33 cellular contexts compared by ENCODE assay signal in the genomic region with DNA sequence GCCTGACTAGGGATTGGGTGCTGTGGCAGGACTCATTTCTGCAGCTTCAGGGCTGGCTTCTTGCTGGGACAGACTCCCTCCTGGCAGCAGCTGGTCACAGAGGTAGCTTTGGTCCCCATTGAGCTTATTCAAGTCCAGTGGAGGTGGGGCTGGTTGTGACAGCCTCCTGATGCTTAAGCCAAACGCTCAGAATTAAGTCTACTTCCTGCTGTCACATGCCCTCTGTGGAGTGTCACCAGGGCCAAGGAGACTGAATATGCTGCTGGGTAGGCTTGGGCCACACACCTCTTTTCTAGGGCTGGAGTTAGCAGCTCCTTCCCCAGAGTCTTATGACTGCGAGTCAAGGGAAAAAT. TPM values are rescaled to one million over a fixed set of nuclear protein-coding genes. Genes with fewer than 3 reads are reported as not detected.
"Had no signal": no experiment of that assay in that cellular context is flagged by ENCODE, and none has a peak within 500 bp of the region (broad histone marks: within the 10 kb centered on the region; RNA-seq: fewer than 3 reads in every experiment).

No MANE protein-coding gene starts in this region.

- H3K36me3 Mint-ChIP-seq: activated CD8-positive, alpha-beta memory T cell treated with anti-CD3 and anti-CD28 coated beads, Interleukin-2, amount 10 ng/mL, durations not matched to agents 7 days and 5 days; activated naive CD4-positive, alpha-beta T cell treated with anti-CD3 and anti-CD28 coated beads, Interleukin-2, amount 10 ng/mL, durations not matched to agents 7 days and 5 days; activated naive CD8-positive, alpha-beta T cell had no signal

- H3K4me1 ChIP-seq: Peyer's patch had no signal

- H3K36me3 ChIP-seq: brain microvascular endothelial cell, Peyer's patch had no signal

- H3K4me3 ChIP-seq: Peyer's patch had no signal

- H3K9me3 Mint-ChIP-seq: activated B cell treated with CpG ODN at 0.5 μM for 24 hours; activated CD4-positive, alpha-beta memory T cell treated with anti-CD3 and anti-CD28 coated beads, Interleukin-2, amount 10 ng/mL, durations not matched to agents 7 days and 5 days; activated naive CD4-positive, alpha-beta T cell treated with anti-CD3 and anti-CD28 coated beads, Interleukin-2, amount 10 ng/mL, durations not matched to agents 7 days and 5 days; activated naive CD8-positive, alpha-beta T cell treated with anti-CD3 and anti-CD28 coated beads, Interleukin-2, amount 50 U/mL, for 24 hours had no signal

- H3K4me3 Mint-ChIP-seq: activated B cell treated with CpG ODN at 0.5 μM for 24 hours; activated CD4-positive, alpha-beta memory T cell treated with anti-CD3 and anti-CD28 coated beads, Interleukin-2, amount 10 ng/mL, durations not matched to agents 7 days and 5 days; activated CD8-positive, alpha-beta memory T cell treated with anti-CD3 and anti-CD28 coated beads, Interleukin-2, amount 10 ng/mL, durations not matched to agents 7 days and 5 days; activated naive CD4-positive, alpha-beta T cell treated with anti-CD3 and anti-CD28 coated beads, Interleukin-2, amount 10 ng/mL, durations not matched to agents 7 days and 5 days; activated naive CD8-positive, alpha-beta T cell; activated naive CD8-positive, alpha-beta T cell treated with anti-CD3 and anti-CD28 coated beads, Interleukin-2, amount 50 U/mL, for 24 hours had no signal

- H3K27me3 ChIP-seq: brain microvascular endothelial cell, Peyer's patch had no signal

- H3K9me3 ChIP-seq: Peyer's patch had no signal

- H3K27ac ChIP-seq: brain microvascular endothelial cell, Peyer's patch had no signal

- H3K27ac Mint-ChIP-seq: activated B cell treated with CpG ODN at 0.5 μM for 24 hours; activated CD4-positive, alpha-beta memory T cell treated with anti-CD3 and anti-CD28 coated beads, Interleukin-2, amount 10 ng/mL, durations not matched to agents 7 days and 5 days; activated CD8-positive, alpha-beta memory T cell treated with anti-CD3 and anti-CD28 coated beads, Interleukin-2, amount 10 ng/mL, durations not matched to agents 7 days and 5 days; activated naive CD4-positive, alpha-beta T cell treated with anti-CD3 and anti-CD28 coated beads, Interleukin-2, amount 10 ng/mL, durations not matched to agents 7 days and 5 days; activated naive CD8-positive, alpha-beta T cell; activated naive CD8-positive, alpha-beta T cell treated with anti-CD3 and anti-CD28 coated beads, Interleukin-2, amount 50 U/mL, for 24 hours had no signal

- DNase-seq: activated B cell treated with CpG ODN at 0.5 μM for 24 hours; activated CD4-positive, alpha-beta memory T cell treated with anti-CD3 and anti-CD28 coated beads, Interleukin-2, amount 10 ng/mL, durations not matched to agents 7 days and 5 days; activated CD4-positive, alpha-beta T cell treated with anti-CD3 and anti-CD28 coated beads for 4 hours; activated CD4-positive, alpha-beta T cell treated with anti-CD3 and anti-CD28 coated beads, Interleukin-2, amount 50 U/mL, for 1 hour; activated CD4-positive, CD25-positive, alpha-beta regulatory T cell treated with anti-CD3 and anti-CD28 coated beads, Interleukin-2, amount 50 U/mL, for 72 hours; activated CD8-positive, alpha-beta memory T cell treated with anti-CD3 and anti-CD28 coated beads for 24 hours; activated CD8-positive, alpha-beta memory T cell treated with anti-CD3 and anti-CD28 coated beads, Interleukin-2, amount 10 ng/mL, durations not matched to agents 7 days and 5 days; activated CD8-positive, alpha-beta memory T cell treated with anti-CD3 and anti-CD28 coated beads, Interleukin-2, amount 50 U/mL, for 48 hours; activated effector memory CD4-positive, alpha-beta T cell treated with Interleukin-2 at 50 U/mL for 16 hours; activated naive CD4-positive, alpha-beta T cell treated with anti-CD3 and anti-CD28 coated beads, Interleukin-2, amount 10 ng/mL, durations not matched to agents 7 days and 5 days; activated naive CD8-positive, alpha-beta T cell treated with anti-CD3 and anti-CD28 coated beads, Interleukin-2, amount 50 U/mL, for 24 hours; activated T-cell treated with anti-CD3 and anti-CD28 coated beads, Interleukin-2, amount 50 U/mL, for 48 hours; anterior cingulate cortex; brain microvascular endothelial cell; central memory CD4-positive, alpha-beta T cell; NCI-H1048; NCI-H1105 treated with DMSO at 0.1 percent for 48 hours; NCI-H1436; NCI-H187; NCI-H2029 treated with DMSO at 0.1 percent for 48 hours; NCI-H2171 treated with DMSO at 0.1 percent for 48 hours; NCI-H2227 treated with DMSO at 0.1 percent for 48 hours; NCI-H446 treated with DMSO at 0.1 percent for 48 hours; NCI-H69; NCI-H82; PC-3; Peyer's patch; Right ventricle myocardium superior; SW 1271; T-helper 1 cell; T1000 had no signal

RNA-seq across cellular contexts. Expression of a gene that starts 44.4 kb away (rescaled TPM):
- total RNA-seq: activated B cell treated with CpG ODN at 0.5 μM for 24 hours; activated CD4-positive, alpha-beta memory T cell treated with anti-CD3 and anti-CD28 coated beads, Interleukin-2, amount 10 ng/mL, durations not matched to agents 7 days and 5 days; activated CD8-positive, alpha-beta memory T cell treated with anti-CD3 and anti-CD28 coated beads, Interleukin-2, amount 10 ng/mL, durations not matched to agents 7 days and 5 days; Peyer's patch; Right ventricle myocardium superior; T-helper 2 cell treated with Interferon-gamma antibody and Interleukin-4, amounts not matched to agents 100 ng/mL and 5 ng/mL, for 36 hours had no signal
